Comparison of ENCODE assay signal across 38 cellular contexts in the genomic region with DNA sequence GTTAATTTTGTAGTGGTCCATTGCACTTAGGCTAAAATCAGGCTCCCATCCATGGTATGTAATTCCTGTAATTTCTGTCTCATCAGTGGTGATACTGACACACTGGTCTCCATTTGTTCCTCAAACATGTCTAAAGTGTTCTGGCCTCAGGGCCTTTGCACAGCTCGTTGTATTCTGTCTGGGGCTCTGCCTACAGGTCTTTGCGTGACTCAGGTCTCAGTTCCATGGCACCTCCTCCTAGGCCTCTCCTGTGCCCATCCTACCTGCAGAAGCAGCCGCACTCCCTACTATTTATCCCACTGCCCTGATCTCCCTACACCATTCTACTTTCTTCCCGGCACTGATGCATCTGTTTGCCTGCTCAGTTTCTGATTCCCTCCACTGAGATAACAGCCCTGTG.
"Had no signal": no experiment of that assay in that cellular context is flagged by ENCODE, and none has a peak within 500 bp of the region (broad histone marks: within the 10 kb centered on the region; RNA-seq: fewer than 3 reads in every experiment).

No MANE protein-coding gene starts in this region.

- H3K4me3 Mint-ChIP-seq: activated CD4-positive, alpha-beta memory T cell treated with anti-CD3 and anti-CD28 coated beads, Interleukin-2, amount 10 ng/mL, durations not matched to agents 7 days and 5 days; activated CD4-positive, alpha-beta T cell treated with anti-CD3 and anti-CD28 coated beads for 36 hours; activated CD4-positive, alpha-beta T cell treated with anti-CD3 and anti-CD28 coated beads, Interleukin-2, amount 10 ng/mL, durations not matched to agents 7 days and 5 days; activated CD8-positive, alpha-beta memory T cell treated with anti-CD3 and anti-CD28 coated beads, Interleukin-2, amount 10 ng/mL, durations not matched to agents 7 days and 5 days; activated CD8-positive, alpha-beta T cell treated with anti-CD3 and anti-CD28 coated beads, Interleukin-2, amount 10 ng/mL, durations not matched to agents 7 days and 5 days; activated naive CD4-positive, alpha-beta T cell treated with anti-CD3 and anti-CD28 coated beads, Interleukin-2, amount 10 ng/mL, durations not matched to agents 7 days and 5 days; activated naive CD4-positive, alpha-beta T cell treated with anti-CD3 and anti-CD28 coated beads, Interleukin-2, amount 50 U/mL, for 24 hours; activated naive CD8-positive, alpha-beta T cell; activated naive CD8-positive, alpha-beta T cell treated with anti-CD3 and anti-CD28 coated beads, Interleukin-2, amount 10 ng/mL, durations not matched to agents 7 days and 5 days; activated naive CD8-positive, alpha-beta T cell treated with anti-CD3 and anti-CD28 coated beads, Interleukin-2, amount 50 U/mL, for 24 hours; activated T-cell treated with anti-CD3 and anti-CD28 coated beads, Interleukin-2, amount 50 U/mL, for 24 hours; brain; central memory CD8-positive, alpha-beta T cell; T-helper 1 cell treated with Interleukin-12 subunit alpha and Interleukin-12 subunit beta and Interleukin-4 antibody, amounts not matched to agents 30 μg/mL and 1 μg/mL, for 36 hours; T-helper 2 cell treated with Interferon-gamma antibody and Interleukin-4, amounts not matched to agents 5 μg/mL and 100 μg/mL, for 36 hours; WTC11 had no signal

- H3K36me3 ChIP-seq: cardiac muscle cell, WERI-Rb-1 had no signal

- H3K9me3 Mint-ChIP-seq: activated CD4-positive, alpha-beta memory T cell treated with anti-CD3 and anti-CD28 coated beads, Interleukin-2, amount 10 ng/mL, durations not matched to agents 7 days and 5 days; activated CD4-positive, alpha-beta T cell treated with anti-CD3 and anti-CD28 coated beads, Interleukin-2, amount 10 ng/mL, durations not matched to agents 7 days and 5 days; activated naive CD4-positive, alpha-beta T cell treated with anti-CD3 and anti-CD28 coated beads, Interleukin-2, amount 10 ng/mL, durations not matched to agents 7 days and 5 days; activated naive CD8-positive, alpha-beta T cell treated with anti-CD3 and anti-CD28 coated beads, Interleukin-2, amount 50 U/mL, for 24 hours; activated T-cell treated with anti-CD3 and anti-CD28 coated beads, Interleukin-2, amount 50 U/mL, for 24 hours; activated T-helper 2 cell treated with anti-CD3 and anti-CD28 coated beads, Interferon-gamma antibody, Interleukin-2, Interleukin-4, amounts not matched to agents 10 μg/mL and 5 μg/mL and 100 μg/mL, durations not matched to agents 14 hours and 24 hours and 36 hours; central memory CD8-positive, alpha-beta T cell; T-helper 1 cell treated with Interleukin-12 subunit alpha and Interleukin-12 subunit beta and Interleukin-4 antibody, amounts not matched to agents 30 μg/mL and 1 μg/mL, for 36 hours; T-helper 2 cell treated with Interferon-gamma antibody and Interleukin-4, amounts not matched to agents 5 μg/mL and 100 μg/mL, for 36 hours had no signal

- H3K27me3 ChIP-seq: ascending aorta, cardiac muscle cell had no signal

- H3K9me3 ChIP-seq: ascending aorta had no signal

- H3K27me3 Mint-ChIP-seq: activated CD4-positive, alpha-beta memory T cell treated with anti-CD3 and anti-CD28 coated beads, Interleukin-2, amount 10 ng/mL, durations not matched to agents 7 days and 5 days; activated CD8-positive, alpha-beta memory T cell treated with anti-CD3 and anti-CD28 coated beads, Interleukin-2, amount 10 ng/mL, durations not matched to agents 7 days and 5 days; activated naive CD4-positive, alpha-beta T cell treated with anti-CD3 and anti-CD28 coated beads, Interleukin-2, amount 10 ng/mL, durations not matched to agents 7 days and 5 days; activated naive CD8-positive, alpha-beta T cell; activated naive CD8-positive, alpha-beta T cell treated with anti-CD3 and anti-CD28 coated beads, Interleukin-2, amount 50 U/mL, for 24 hours had no signal

- H3K36me3 Mint-ChIP-seq: activated CD8-positive, alpha-beta memory T cell treated with anti-CD3 and anti-CD28 coated beads, Interleukin-2, amount 10 ng/mL, durations not matched to agents 7 days and 5 days; activated naive CD4-positive, alpha-beta T cell treated with anti-CD3 and anti-CD28 coated beads, Interleukin-2, amount 10 ng/mL, durations not matched to agents 7 days and 5 days; activated naive CD4-positive, alpha-beta T cell treated with anti-CD3 and anti-CD28 coated beads, Interleukin-2, amount 50 U/mL, for 24 hours; activated naive CD8-positive, alpha-beta T cell; activated naive CD8-positive, alpha-beta T cell treated with anti-CD3 and anti-CD28 coated beads, Interleukin-2, amount 10 ng/mL, durations not matched to agents 7 days and 5 days; WTC11 had no signal

- DNase-seq: activated CD4-positive, alpha-beta memory T cell treated with anti-CD3 and anti-CD28 coated beads, Interleukin-2, amount 10 ng/mL, durations not matched to agents 7 days and 5 days; activated CD4-positive, alpha-beta T cell treated with anti-CD3 and anti-CD28 coated beads for 1 hour; activated CD4-positive, alpha-beta T cell treated with anti-CD3 and anti-CD28 coated beads for 36 hours; activated CD4-positive, alpha-beta T cell treated with anti-CD3 and anti-CD28 coated beads for 48 hours; activated CD4-positive, alpha-beta T cell treated with anti-CD3 and anti-CD28 coated beads, Interleukin-2, amount 10 ng/mL, durations not matched to agents 7 days and 5 days; activated CD4-positive, alpha-beta T cell treated with anti-CD3 and anti-CD28 coated beads, Interleukin-2, amount 50 U/mL, for 48 hours; activated CD4-positive, CD25-positive, alpha-beta regulatory T cell; activated CD8-positive, alpha-beta memory T cell treated with anti-CD3 and anti-CD28 coated beads for 24 hours; activated CD8-positive, alpha-beta memory T cell treated with anti-CD3 and anti-CD28 coated beads, Interleukin-2, amount 10 ng/mL, durations not matched to agents 7 days and 5 days; activated CD8-positive, alpha-beta memory T cell treated with anti-CD3 and anti-CD28 coated beads, Interleukin-2, amount 50 U/mL, for 48 hours; activated CD8-positive, alpha-beta T cell treated with anti-CD3 and anti-CD28 coated beads, Interleukin-2, amount 10 ng/mL, durations not matched to agents 7 days and 5 days; activated effector memory CD4-positive, alpha-beta T cell treated with Interleukin-2 at 50 U/mL for 16 hours; activated gamma-delta T cell; activated naive CD4-positive, alpha-beta T cell treated with anti-CD3 and anti-CD28 coated beads, Interleukin-2, amount 10 ng/mL, durations not matched to agents 7 days and 5 days; activated naive CD4-positive, alpha-beta T cell treated with Interleukin-2 at 50 U/mL for 16 hours; activated naive CD8-positive, alpha-beta T cell treated with anti-CD3 and anti-CD28 coated beads, Interleukin-2, amount 10 ng/mL, durations not matched to agents 7 days and 5 days; activated naive CD8-positive, alpha-beta T cell treated with anti-CD3 and anti-CD28 coated beads, Interleukin-2, amount 50 U/mL, for 24 hours; activated T-cell treated with anti-CD3 and anti-CD28 coated beads, Interleukin-2, amount 50 U/mL, for 24 hours; activated T-cell treated with anti-CD3 and anti-CD28 coated beads, Interleukin-2, amount 50 U/mL, for 48 hours; amygdala; anterior cingulate cortex; caudate nucleus; cerebellar nuclear complex; T-helper 1 cell; T-helper 2 cell; T-helper 9 cell; WERI-Rb-1 had no signal

- H3K4me3 ChIP-seq: ascending aorta, cardiac muscle cell had no signal

- H3K4me1 Mint-ChIP-seq: activated CD4-positive, alpha-beta memory T cell treated with anti-CD3 and anti-CD28 coated beads, Interleukin-2, amount 10 ng/mL, durations not matched to agents 7 days and 5 days; activated CD4-positive, alpha-beta T cell treated with anti-CD3 and anti-CD28 coated beads for 36 hours; activated CD4-positive, alpha-beta T cell treated with anti-CD3 and anti-CD28 coated beads, Interleukin-2, amount 10 ng/mL, durations not matched to agents 7 days and 5 days; activated CD8-positive, alpha-beta memory T cell treated with anti-CD3 and anti-CD28 coated beads, Interleukin-2, amount 10 ng/mL, durations not matched to agents 7 days and 5 days; activated naive CD4-positive, alpha-beta T cell treated with anti-CD3 and anti-CD28 coated beads, Interleukin-2, amount 10 ng/mL, durations not matched to agents 7 days and 5 days; activated naive CD4-positive, alpha-beta T cell treated with anti-CD3 and anti-CD28 coated beads, Interleukin-2, amount 50 U/mL, for 24 hours; activated naive CD8-positive, alpha-beta T cell treated with anti-CD3 and anti-CD28 coated beads, Interleukin-2, amount 10 ng/mL, durations not matched to agents 7 days and 5 days; activated naive CD8-positive, alpha-beta T cell treated with anti-CD3 and anti-CD28 coated beads, Interleukin-2, amount 50 U/mL, for 24 hours; brain; central memory CD8-positive, alpha-beta T cell had no signal

- H3K27ac ChIP-seq: cardiac muscle cell, WERI-Rb-1 had no signal

- H3K27ac Mint-ChIP-seq: activated CD4-positive, alpha-beta memory T cell treated with anti-CD3 and anti-CD28 coated beads, Interleukin-2, amount 10 ng/mL, durations not matched to agents 7 days and 5 days; activated CD4-positive, alpha-beta T cell treated with anti-CD3 and anti-CD28 coated beads for 36 hours; activated CD4-positive, alpha-beta T cell treated with anti-CD3 and anti-CD28 coated beads, Interleukin-2, amount 10 ng/mL, durations not matched to agents 7 days and 5 days; activated CD8-positive, alpha-beta memory T cell treated with anti-CD3 and anti-CD28 coated beads, Interleukin-2, amount 10 ng/mL, durations not matched to agents 7 days and 5 days; activated CD8-positive, alpha-beta T cell treated with anti-CD3 and anti-CD28 coated beads, Interleukin-2, amount 10 ng/mL, durations not matched to agents 7 days and 5 days; activated naive CD4-positive, alpha-beta T cell treated with anti-CD3 and anti-CD28 coated beads, Interleukin-2, amount 10 ng/mL, durations not matched to agents 7 days and 5 days; activated naive CD4-positive, alpha-beta T cell treated with anti-CD3 and anti-CD28 coated beads, Interleukin-2, amount 50 U/mL, for 24 hours; activated naive CD8-positive, alpha-beta T cell; activated naive CD8-positive, alpha-beta T cell treated with anti-CD3 and anti-CD28 coated beads, Interleukin-2, amount 10 ng/mL, durations not matched to agents 7 days and 5 days; activated naive CD8-positive, alpha-beta T cell treated with anti-CD3 and anti-CD28 coated beads, Interleukin-2, amount 50 U/mL, for 24 hours; activated T-cell treated with anti-CD3 and anti-CD28 coated beads, Interleukin-2, amount 50 U/mL, for 24 hours; activated T-helper 2 cell treated with anti-CD3 and anti-CD28 coated beads, Interferon-gamma antibody, Interleukin-2, Interleukin-4, amounts not matched to agents 10 μg/mL and 5 μg/mL and 100 μg/mL, durations not matched to agents 14 hours and 24 hours and 36 hours; brain; T-helper 1 cell treated with Interleukin-12 subunit alpha and Interleukin-12 subunit beta and Interleukin-4 antibody, amounts not matched to agents 30 μg/mL and 1 μg/mL, for 36 hours; T-helper 2 cell treated with Interferon-gamma antibody and Interleukin-4, amounts not matched to agents 5 μg/mL and 100 μg/mL, for 36 hours; WTC11 had no signal

- ATAC-seq: activated CD4-positive, alpha-beta T cell treated with anti-CD3 and anti-CD28 coated beads for 36 hours; activated CD4-positive, CD25-positive, alpha-beta regulatory T cell treated with anti-CD3 and anti-CD28 coated beads, Interleukin-2, amount 50 U/mL, for 24 hours; activated CD8-positive, alpha-beta memory T cell treated with anti-CD3 and anti-CD28 coated beads, Interleukin-2, amount 10 ng/mL, durations not matched to agents 7 days and 5 days; activated CD8-positive, alpha-beta T cell treated with anti-CD3 and anti-CD28 coated beads, Interleukin-2, amount 10 ng/mL, durations not matched to agents 7 days and 5 days; activated naive CD8-positive, alpha-beta T cell treated with anti-CD3 and anti-CD28 coated beads, Interleukin-2, amount 50 U/mL, for 24 hours; WTC11 had no signal
